ENCODE assay signal across 8 cellular contexts in genomic region chr15:62896969-62897486, GRCh38.
DNase-seq lines count a peak whose midpoint lies in the region; ATAC-seq, FAIRE-seq and TF ChIP-seq lines count a peak whose summit lies in the region.

No MANE protein-coding gene starts in this region.

- no peak for TF ChIP-seq POLR2A in HCT116 (IDR thresholded peaks at IDR 0.05; ENCODE audit: borderline replicate concordance, extremely low read depth, insufficient read depth, insufficient read length)
- TF ChIP-seq POLR2A in K562 (conservative IDR thresholded peaks at IDR 0.05): no peak
- TF ChIP-seq POLR2A in GM12892 (IDR thresholded peaks at IDR 0.05; ENCODE audit: low read depth, low read length): no peak

- H3K9ac ChIP-seq in HCT116 (ENCODE audit: low read length): peak overlapping the region; percentile 39
- no peak overlapping the region for H3K9ac ChIP-seq in K562 (ENCODE audit: insufficient read depth in 1 of 2, low read depth in 2 of 2, low read length in 2 of 2)

- TF ChIP-seq CTCF in HCT116 (IDR thresholded peaks at IDR 0.05 in 2 of 3, conservative IDR thresholded peaks at IDR 0.05 in 1 of 3; ENCODE audit: borderline replicate concordance in 1 of 3, insufficient read depth in 1 of 3, low read depth in 2 of 3, low read length in 2 of 3) (no peak), K562 (IDR thresholded peaks at IDR 0.05 in 2 of 3, conservative IDR thresholded peaks at IDR 0.05 in 1 of 3; ENCODE audit: insufficient read depth in 2 of 3, low read depth in 1 of 3, low read length in 3 of 3) (no peak)

- peak; percentile 88 for ATAC-seq in HCT116
- ATAC-seq in K562: peak; percentile 94
- ATAC-seq in HG02678 (IDR thresholded peaks at IDR 0.05; ENCODE audit: unreplicated experiment): no peak

- no peaks in the 10 kb centered on the region for H3K79me2 ChIP-seq in HCT116 (ENCODE audit: insufficient read depth, low read length)
- no peaks in the 10 kb centered on the region for H3K79me2 ChIP-seq in K562 (ENCODE audit: control insufficient read depth, insufficient read depth, low read length)

- H3K4me1 ChIP-seq in HCT116 (ENCODE audit: control insufficient read depth in 1 of 2, insufficient read depth in 2 of 2, low read length in 2 of 2): peaks cover 28 to 52% of the 10 kb centered on the region in 2 experiments
- H3K4me1 ChIP-seq in K562 (replicated peaks in 1 of 2; ENCODE audit: control insufficient read depth in 2 of 2, insufficient read depth in 2 of 2, low read length in 2 of 2): peaks cover 4 to 10% of the 10 kb centered on the region in 2 experiments; a peak in 4 of 5 replicates

- H3K27me3 ChIP-seq in HCT116 (ENCODE audit: insufficient read depth, low read length): no peaks in the 10 kb centered on the region
- H3K27me3 ChIP-seq in K562 (ENCODE audit: control insufficient read depth in 2 of 2, insufficient read depth in 2 of 2, low read length in 2 of 2): peaks cover 16 to 27% of the 10 kb centered on the region in 2 experiments

- H3K27ac ChIP-seq in HCT116 (ENCODE audit: low read depth, low read length) (peak overlapping the region; percentile 86), K562 (ENCODE audit: extremely low read depth, low read depth, low read length) (no peak overlapping the region), skin epidermis (peak overlapping the region in 20 of 21 experiments; percentile 11 to 95 (median 80))

- H2AFZ ChIP-seq in HCT116 (ENCODE audit: low read depth, low read length, poor library complexity, severe bottlenecking) (peak overlapping the region; percentile 58), K562 (ENCODE audit: low read depth, low read length) (no peak overlapping the region)

- H3K9me2 ChIP-seq in HCT116 (ENCODE audit: insufficient read depth): no peaks in the 10 kb centered on the region

- peak; percentile 94 for DNase-seq in HCT116 (ENCODE audit: low read depth, low spot score)
- DNase-seq in K562 (ENCODE audit: extremely low read depth in 1 of 4, low spot score in 3 of 4): peak; percentile 26 to 67 (median 48)
- DNase-seq in iPS-NIHi11 (ENCODE audit: low spot score): peak; percentile 67
- no peak for DNase-seq in midbrain (lab: John Stamatoyannopoulos, UW)
- no peak for DNase-seq in GM12892 (ENCODE audit: insufficient read length)
- DNase-seq in hippocampal formation (lab: John Stamatoyannopoulos, UW): no peak

- no peak for TF ChIP-seq EP300 in K562 (IDR thresholded peaks at IDR 0.05; ENCODE audit: low read length)

- intact Hi-C loops in HCT116 (cut with micrococcal nuclease): no loop called here
- intact Hi-C loops in K562 (cut with micrococcal nuclease): no loop called here

- H3K4me2 ChIP-seq in HCT116 (ENCODE audit: low read length) (peak overlapping the region; percentile 63), K562 (ENCODE audit: insufficient read depth, low read length) (peak overlapping the region; percentile 31; the same call in 1 of the 2 replicates)

- peaks cover 3% of the 10 kb centered on the region for H3K9me1 ChIP-seq in K562 (ENCODE audit: control insufficient read depth, insufficient read depth, low read length)

- RAD21 ChIA-PET in HCT116 (lab: Charles Lee; ENCODE audit: low non-redundant PET in 1 of 2, low total read pairs in 2 of 2, uncharacterized antibody in 2 of 2, unreplicated experiment in 2 of 2): no interaction called here

- H3K4me3 ChIP-seq in HCT116 (replicated peaks in 1 of 2; ENCODE audit: low read depth in 1 of 2, low read length in 2 of 2) (peak overlapping the region in 1 of 2 experiments; percentile 38; a peak in 3 of 4 replicates), K562 (no peak overlapping the region), skin epidermis (peak overlapping the region in 1 of 7 experiments; percentile 9)

- H3K9me3 ChIP-seq in HCT116 (ENCODE audit: control insufficient read depth in 1 of 2, insufficient read depth in 1 of 2, low read depth in 1 of 2, low read length in 2 of 2) (no peaks in the 10 kb centered on the region), K562 (replicated peaks; ENCODE audit: control insufficient read depth, insufficient read depth, low read depth, low read length) (no peaks in the 10 kb centered on the region)

- peak; percentile 9; the same call in 1 of the 2 replicates for TF ChIP-seq RAD21 in HCT116 (IDR thresholded peaks at IDR 0.05; ENCODE audit: low read depth)
- no peak for TF ChIP-seq RAD21 in K562 (CRISPR knock-in tag; conservative IDR thresholded peaks at IDR 0.05 in 1 of 2, IDR thresholded peaks at IDR 0.05 in 1 of 2)

- H3K36me3 ChIP-seq in HCT116 (ENCODE audit: control insufficient read depth in 1 of 2, insufficient read depth in 2 of 2, low read length in 2 of 2) (no peaks in the 10 kb centered on the region), K562 (ENCODE audit: control insufficient read depth, insufficient read depth, low read length) (no peaks in the 10 kb centered on the region)

- POLR2A ChIA-PET in HCT116 (lab: Charles Lee): no interaction called here
- POLR2A ChIA-PET in K562 (lab: Yijun Ruan, JAX): interaction anchor here (1.0 kb wide), 2 partner anchors 16 to 22 kb away, joined by 3 read pairs; no protein-coding TSS in a partner anchor

- BruUV-seq in HCT116 (replicated peaks; lab: Mats Ljungman, UMichigan) (no TSS peak), K562 (replicated peaks; lab: Mats Ljungman, UMichigan) (no TSS peak)

- CTCF ChIA-PET in HCT116 (lab: Charles Lee): interaction anchor here (1.0 kb wide), 1 partner anchor 151 kb away, joined by 3 read pairs; no protein-coding TSS in a partner anchor
- CTCF ChIA-PET in K562 (lab: Yijun Ruan, JAX; ENCODE audit: low intra/inter-chr PET ratio): no interaction called here

- WGBS in K562 (ENCODE audit: insufficient coverage, low coverage, missing lambda C conversion rate): 2% methylated on average over 19 of the region's 19 CpGs

- H4K20me1 ChIP-seq in HCT116 (ENCODE audit: insufficient read depth) (no peaks in the 10 kb centered on the region), K562 (replicated peaks; ENCODE audit: control insufficient read depth, insufficient read depth, low read length) (0 out of 2 replicates have a peak, but pooled peaks cover 3% of the 10 kb centered on the region)

- FAIRE-seq in K562 (lab: Jason Lieb, UNC): peak; percentile 77
- no peak for FAIRE-seq in GM12892 (lab: Jason Lieb, UNC)

- in situ Hi-C loops in K562 (cut with MboI): no loop called here

TF ChIP-seq in HCT116, 20 proteins besides CTCF, POLR2A, EP300 and RAD21:
- TF ChIP-seq MAX (IDR thresholded peaks at IDR 0.05): peak; percentile 63
- peak; percentile 88 for TF ChIP-seq JUND (IDR thresholded peaks at IDR 0.05)
- TF ChIP-seq POLR2AphosphoS5 (IDR thresholded peaks at IDR 0.05; ENCODE audit: low read depth, low read length): 0 out of 2 replicates have a peak, but pooled peaks have one; percentile 26
- TF ChIP-seq SRF (IDR thresholded peaks at IDR 0.05; ENCODE audit: low read depth): peak; percentile 76
- peak; percentile 57; the same call in 1 of the 2 replicates for TF ChIP-seq SIN3A (IDR thresholded peaks at IDR 0.05; ENCODE audit: low read depth)
- peak; percentile 89 for TF ChIP-seq FOSL1 (IDR thresholded peaks at IDR 0.05; ENCODE audit: low read depth)
- no peak; the same call in 1 of the 2 replicates for TF ChIP-seq CEBPB (IDR thresholded peaks at IDR 0.05; ENCODE audit: low read depth)
- TF ChIP-seq TCF7L2 (IDR thresholded peaks at IDR 0.05; ENCODE audit: borderline replicate concordance, extremely low read depth, insufficient read depth, insufficient read length): peak; percentile 92
- TF ChIP-seq CBX3 (IDR thresholded peaks at IDR 0.05; ENCODE audit: low read depth): no peak
- TF ChIP-seq SP1 (IDR thresholded peaks at IDR 0.05; ENCODE audit: low read depth): peak; percentile 74
- no peak for TF ChIP-seq EZH2phosphoT487 (IDR thresholded peaks at IDR 0.05; ENCODE audit: borderline replicate concordance)

TF ChIP-seq in K562, 482 proteins besides CTCF, POLR2A, EP300 and RAD21 (continues in another document):
- TF ChIP-seq PYGO2 (tag; IDR thresholded peaks at IDR 0.05) (no peak), UBTF (IDR thresholded peaks at IDR 0.05; ENCODE audit: borderline replicate concordance in 1 of 2, low read depth in 2 of 2, low read length in 2 of 2) (peak; percentile 76 to 94; a peak in 3 of 4 replicates), RFX5 (IDR thresholded peaks at IDR 0.05; ENCODE audit: low read depth, low read length) (no peak), BACH1 (tag; IDR thresholded peaks at IDR 0.05) (peak; percentile 57; the same call in 1 of the 2 replicates), NFIC (IDR thresholded peaks at IDR 0.05) (peak; percentile 86), MAFK (IDR thresholded peaks at IDR 0.05; ENCODE audit: low read length) (peak; percentile 40; the same call in 1 of the 2 replicates), HDAC2 (IDR thresholded peaks at IDR 0.05) (no peak), ZNF766 (CRISPR knock-in tag; conservative IDR thresholded peaks at IDR 0.05) (0 out of 2 replicates have a peak, but pooled peaks have one; percentile 25), SREBF1 (IDR thresholded peaks at IDR 0.05; ENCODE audit: borderline replicate concordance, low read depth, low read length) (no peak), VEZF1 (CRISPR knock-in tag; IDR thresholded peaks at IDR 0.05) (peak; percentile 93)

Comparison
In these comparisons a context has a peak if more than half of its experiments do, and no peak if none do; other contexts are left out.
1. DNase-seq: peak in HCT116 (single experiment), K562 (4 of 4) and iPS-NIHi11 (single experiment); none in midbrain (single experiment), GM12892 (single experiment) and hippocampal formation (0 of 2).
2. Of the 22 proteins assayed by ChIP-seq in both K562 and HCT116: peak only in K562: none; only in HCT116: MAX, POLR2AphosphoS5, RAD21, SIN3A, SP1 and TCF7L2; in both: FOSL1 and JUND; in neither: 12; mixed calls (peak in some experiments, not most) for 2.